Comparison of ENCODE assay signal across 9 cellular contexts in genomic region chr13:26325876-26326275, GRCh38.
A peak's percentile ranks its signal among the peaks of the same experiment; 100 is the strongest.
DNase-seq lines count a peak whose midpoint lies in the region; ATAC-seq, FAIRE-seq and TF ChIP-seq lines count a peak whose summit lies in the region.
"Had no signal": no experiment of that assay in that cellular context is flagged by ENCODE, and none has a peak within 500 bp of the region (broad histone marks: within the 10 kb centered on the region; RNA-seq: fewer than 3 reads in every experiment).

No MANE protein-coding gene starts in this region.

- H3K4me3 ChIP-seq in bronchial epithelial cell (ENCODE audit: low read depth, low read length) = no peak overlapping the region

- no peak overlapping the region for H3K27ac ChIP-seq in RWPE1

- POLR2A ChIA-PET in RWPE1 (lab: Yijun Ruan, JAX; ENCODE audit: low non-redundant PET) = no interaction called here

- H3K27me3 Mint-ChIP-seq in T-helper 17 cell = no peaks in the 10 kb centered on the region
- no peaks in the 10 kb centered on the region for H3K27me3 Mint-ChIP-seq in endothelial cell (ENCODE audit: unreplicated experiment)

- TF ChIP-seq CTCF in bronchial epithelial cell (IDR thresholded peaks at IDR 0.05; ENCODE audit: insufficient read depth, low read length, severe bottlenecking) = no peak
- TF ChIP-seq CTCF in endothelial cell (IDR thresholded peaks at IDR 0.05; ENCODE audit: unreplicated experiment) = no peak
- no peak for TF ChIP-seq CTCF in RWPE1 (conservative IDR thresholded peaks at IDR 0.05; ENCODE audit: low read depth)

- peaks cover 38% of the 10 kb centered on the region for H3K4me1 Mint-ChIP-seq in T-helper 17 cell
- H3K4me1 Mint-ChIP-seq in endothelial cell (ENCODE audit: unreplicated experiment) = peaks cover 9% of the 10 kb centered on the region

- CTCF ChIA-PET in RWPE1 (lab: Yijun Ruan, JAX) = no interaction called here

- no peak for FAIRE-seq in bronchial epithelial cell (lab: Jason Lieb, UNC)

- no peaks in the 10 kb centered on the region for H3K9me3 ChIP-seq in T-helper 17 cell (ENCODE audit: control insufficient read depth, low read length, poor library complexity, severe bottlenecking)

- no peaks in the 10 kb centered on the region for H3K27me3 ChIP-seq in bronchial epithelial cell (ENCODE audit: control insufficient read depth, insufficient read depth, low read length)

- no peaks in the 10 kb centered on the region for H3K9me3 Mint-ChIP-seq in endothelial cell (ENCODE audit: unreplicated experiment)

- DNase-seq in Caki2 (ENCODE audit: low read depth) (peak; percentile 49), bronchial epithelial cell (ENCODE audit: low read depth) (peak; percentile 26), middle frontal gyrus (ENCODE audit: extremely low spot score, low spot score) (no peak), T-helper 17 cell (no peak), endothelial cell (ENCODE audit: low spot score) (no peak), RWPE1 (ENCODE audit: low spot score) (no peak)
- DNase-seq: effector memory CD4-positive, alpha-beta T cell had no signal

- H3K36me3 ChIP-seq in bronchial epithelial cell (ENCODE audit: control insufficient read depth, insufficient read depth, low read length) = no peaks in the 10 kb centered on the region

- ATAC-seq in GM19452 (IDR thresholded peaks at IDR 0.05; ENCODE audit: unreplicated experiment) (peak; percentile 85), HG03064 (IDR thresholded peaks at IDR 0.05; ENCODE audit: low read depth, unreplicated experiment) (peak; percentile 75), T-helper 17 cell (no peak)

- no peak overlapping the region for H3K27ac Mint-ChIP-seq in T-helper 17 cell
- H3K27ac Mint-ChIP-seq in endothelial cell (ENCODE audit: unreplicated experiment) = no peak overlapping the region

- H3K4me3 Mint-ChIP-seq in T-helper 17 cell = no peak overlapping the region
- H3K4me3 Mint-ChIP-seq in endothelial cell (ENCODE audit: unreplicated experiment) = no peak overlapping the region

- H3K36me3 Mint-ChIP-seq in T-helper 17 cell (ENCODE audit: low read depth) = no peaks in the 10 kb centered on the region
- peaks cover 3% of the 10 kb centered on the region for H3K36me3 Mint-ChIP-seq in endothelial cell (ENCODE audit: low read depth, unreplicated experiment)

- in situ Hi-C loops in Caki2 (cut with HindIII; ENCODE audit: low pct_unique_long_range_greater_than_20kb, low sequenced_read_pairs) = no loop called here

Comparison
In these comparisons a context has a peak if more than half of its experiments do, and no peak if none do; other contexts are left out.
1. DNase-seq: peak in Caki2 (single experiment) and bronchial epithelial cell (single experiment); none in middle frontal gyrus (single experiment), T-helper 17 cell (0 of 3), endothelial cell (single experiment) and RWPE1 (single experiment).